Comparison of ENCODE assay signal across 1 cellular context in genomic region chr17:9837551-9838471, GRCh38.
TF ChIP-seq lines count a peak whose summit lies in the region.

No MANE protein-coding gene starts in this region.

TF ChIP-seq in H1, 55 proteins besides CTCF, POLR2A, EP300 and RAD21:
- TF ChIP-seq ASH2L (IDR thresholded peaks at IDR 0.05; ENCODE audit: low read length): no peak
- TF ChIP-seq EGR1 (IDR thresholded peaks at IDR 0.05; ENCODE audit: borderline replicate concordance, low read depth, low read length): no peak
- no peak for TF ChIP-seq HDAC6 (IDR thresholded peaks at IDR 0.05; ENCODE audit: low read depth, low read length)
- TF ChIP-seq TAF1 (IDR thresholded peaks at IDR 0.05; ENCODE audit: low read depth, low read length): no peak
- no peak for TF ChIP-seq TCF12 (IDR thresholded peaks at IDR 0.05; ENCODE audit: low read depth, low read length)
- no peak for TF ChIP-seq BACH1 (IDR thresholded peaks at IDR 0.05; ENCODE audit: low read length)
- TF ChIP-seq TEAD4 (IDR thresholded peaks at IDR 0.05; ENCODE audit: low read depth, low read length): no peak
- no peak for TF ChIP-seq KDM4A (IDR thresholded peaks at IDR 0.05; ENCODE audit: low read depth, low read length, severe bottlenecking)
- no peak for TF ChIP-seq BRCA1 (IDR thresholded peaks at IDR 0.05; ENCODE audit: low read depth, low read length)
- TF ChIP-seq SP2 (IDR thresholded peaks at IDR 0.05; ENCODE audit: low read length): no peak
- TF ChIP-seq KDM5A (IDR thresholded peaks at IDR 0.05; ENCODE audit: low read length): no peak
- TF ChIP-seq CBX5 (IDR thresholded peaks at IDR 0.05; ENCODE audit: low read depth, low read length): no peak
- TF ChIP-seq MAX (IDR thresholded peaks at IDR 0.05): no peak
- TF ChIP-seq CREB1 (IDR thresholded peaks at IDR 0.05): no peak
- TF ChIP-seq E2F6 (IDR thresholded peaks at IDR 0.05): no peak
- no peak for TF ChIP-seq CHD7 (IDR thresholded peaks at IDR 0.05; ENCODE audit: insufficient replicate concordance, low read length)
- no peak for TF ChIP-seq POLR2AphosphoS5 (IDR thresholded peaks at IDR 0.05; ENCODE audit: low read depth, low read length)
